22 cellular contexts compared by ENCODE assay signal in the genomic region with DNA sequence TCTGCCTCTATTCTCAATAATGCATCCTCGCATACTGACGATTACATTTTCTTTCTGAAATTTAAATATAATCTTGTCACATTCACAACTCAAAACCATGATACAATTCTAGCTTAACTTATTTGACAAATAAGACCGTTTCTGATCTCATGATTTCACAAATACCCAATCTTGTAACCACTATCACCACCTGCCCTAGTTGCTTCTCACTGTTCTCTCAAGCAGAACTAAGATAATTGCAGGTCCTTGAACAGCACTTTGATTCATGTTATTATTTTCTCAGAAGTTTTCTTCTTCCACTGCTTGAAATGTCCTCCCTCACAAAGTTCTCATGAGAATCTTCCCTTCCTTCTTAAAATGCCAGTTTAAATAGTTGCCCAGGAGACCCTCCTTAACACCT.
"Had no signal": no experiment of that assay in that cellular context is flagged by ENCODE, and none has a peak within 500 bp of the region (broad histone marks: within the 10 kb centered on the region; RNA-seq: fewer than 3 reads in every experiment).

No MANE protein-coding gene starts in this region.

- H3K36me3 Mint-ChIP-seq: immature natural killer cell; mesothelial cell of epicardium; naive thymus-derived CD4-positive, alpha-beta T cell; natural killer cell treated with Interleukin-12 subunit alpha and Interleukin-12 subunit beta and Interleukin-15 and Interleukin-18, amount 100 ng/mL, for 72 hours; stimulated activated effector memory CD8-positive, alpha-beta T cell treated with anti-CD3 and anti-CD28 coated beads, Interleukin-12 subunit alpha, Interleukin-12 subunit beta, amount 100 ng/mL, for 72 hours had no signal

- DNase-seq: hypothalamus; immature natural killer cell; left ventricle myocardium inferior; mesendoderm; naive thymus-derived CD4-positive, alpha-beta T cell; nucleus accumbens; pancreas; retina; right cardiac atrium; stimulated activated CD4-positive, alpha-beta T cell treated with anti-CD3 and anti-CD28 coated beads, Interleukin-12 subunit alpha, Interleukin-12 subunit beta, amount 100 ng/mL, for 4 hours; stimulated activated CD4-positive, alpha-beta T cell treated with anti-CD3 and anti-CD28 coated beads, Interleukin-4, amount 100 ng/mL, for 24 hours; stimulated activated naive CD4-positive, alpha-beta T cell; tibial artery; trophoblast cell; upper lobe of right lung had no signal

- H3K4me1 Mint-ChIP-seq: stimulated activated effector memory CD8-positive, alpha-beta T cell treated with anti-CD3 and anti-CD28 coated beads, Interleukin-12 subunit alpha, Interleukin-12 subunit beta, amount 100 ng/mL, for 72 hours had no signal

- H3K9me3 Mint-ChIP-seq: mesothelial cell of epicardium had no signal

- H3K27me3 Mint-ChIP-seq: naive thymus-derived CD4-positive, alpha-beta T cell; natural killer cell treated with Interleukin-12 subunit alpha and Interleukin-12 subunit beta and Interleukin-15 and Interleukin-18, amount 100 ng/mL, for 72 hours; stimulated activated naive CD8-positive, alpha-beta T cell treated with anti-CD3 and anti-CD28 coated beads, Interleukin-15, Interleukin-2, amounts not matched to agents 100 ng/mL and 50 ng/mL, for 24 hours had no signal

- FAIRE-seq: islet of Langerhans, pancreas, urothelium cell line had no signal

- H3K27ac Mint-ChIP-seq: immature natural killer cell; mesothelial cell of epicardium; naive thymus-derived CD4-positive, alpha-beta T cell; natural killer cell treated with Interleukin-12 subunit alpha and Interleukin-12 subunit beta and Interleukin-15 and Interleukin-18, amount 100 ng/mL, for 72 hours; stimulated activated effector memory CD8-positive, alpha-beta T cell treated with anti-CD3 and anti-CD28 coated beads, Interleukin-12 subunit alpha, Interleukin-12 subunit beta, amount 100 ng/mL, for 72 hours; stimulated activated naive CD8-positive, alpha-beta T cell treated with anti-CD3 and anti-CD28 coated beads, Interleukin-15, Interleukin-2, amounts not matched to agents 100 ng/mL and 50 ng/mL, for 24 hours had no signal

- ATAC-seq: naive thymus-derived CD4-positive, alpha-beta T cell; natural killer cell treated with Interleukin-12 subunit alpha and Interleukin-12 subunit beta and Interleukin-15 and Interleukin-18, amount 100 ng/mL, for 72 hours; pancreas; right cardiac atrium; sciatic nerve; stimulated activated effector memory CD8-positive, alpha-beta T cell treated with anti-CD3 and anti-CD28 coated beads, Interleukin-12 subunit alpha, Interleukin-12 subunit beta, amount 100 ng/mL, for 72 hours; upper lobe of right lung had no signal

- H3K4me3 Mint-ChIP-seq: immature natural killer cell; mesothelial cell of epicardium; naive thymus-derived CD4-positive, alpha-beta T cell; natural killer cell treated with Interleukin-12 subunit alpha and Interleukin-12 subunit beta and Interleukin-15 and Interleukin-18, amount 100 ng/mL, for 72 hours; stimulated activated effector memory CD8-positive, alpha-beta T cell treated with anti-CD3 and anti-CD28 coated beads, Interleukin-12 subunit alpha, Interleukin-12 subunit beta, amount 100 ng/mL, for 72 hours; stimulated activated naive CD8-positive, alpha-beta T cell treated with anti-CD3 and anti-CD28 coated beads, Interleukin-15, Interleukin-2, amounts not matched to agents 100 ng/mL and 50 ng/mL, for 24 hours had no signal
